8 cellular contexts compared by ENCODE assay signal in the genomic region with DNA sequence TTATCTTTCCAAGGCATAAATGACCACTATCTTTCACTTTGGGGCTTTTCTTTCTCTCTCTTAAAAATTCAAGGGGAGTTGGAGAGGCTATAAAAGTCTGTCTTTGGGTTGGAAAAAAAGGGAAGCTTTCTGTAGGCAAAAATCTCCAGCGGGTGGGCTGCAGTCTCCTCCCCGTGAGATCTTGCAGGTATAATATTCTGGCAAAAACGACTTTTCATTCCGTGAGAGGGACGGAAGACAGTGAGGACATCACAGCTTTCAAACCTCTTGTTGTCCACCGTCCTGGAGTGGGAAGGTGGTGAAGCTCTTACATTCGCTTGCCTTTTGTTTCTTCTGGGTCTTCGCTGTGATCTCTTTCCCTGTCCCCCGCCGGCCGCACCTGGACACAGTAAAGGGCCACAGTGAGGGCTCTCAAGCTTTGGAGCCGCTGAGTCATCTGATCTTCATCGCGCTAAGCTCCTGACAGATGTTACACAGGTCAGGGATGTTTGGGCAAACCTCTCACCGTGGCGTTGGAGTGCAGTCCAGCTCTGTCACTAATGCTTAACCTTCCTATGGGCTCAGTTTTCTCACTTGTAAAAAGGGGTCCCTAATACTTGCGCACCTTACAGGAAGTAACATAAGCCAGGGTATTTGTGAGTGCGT.
A peak's percentile ranks its signal among the peaks of the same experiment; 100 is the strongest.
DNase-seq lines count a peak whose midpoint lies in the region; ATAC-seq, FAIRE-seq and TF ChIP-seq lines count a peak whose summit lies in the region.

No MANE protein-coding gene starts in this region.

- no peak for FAIRE-seq in pancreas (lab: Jason Lieb, UNC)

- H3K9me2 ChIP-seq in DOHH2 (replicated peaks; ENCODE audit: control insufficient read depth, low read length), result no peaks in the 10 kb centered on the region
- no peaks in the 10 kb centered on the region for H3K9me2 ChIP-seq in PC-3 (replicated peaks; ENCODE audit: low read length)

- POLR2A ChIA-PET in PC-3 (lab: Charles Lee; ENCODE audit: unreplicated experiment), result no interaction called here

- H3F3A ChIP-seq in DOHH2 (ENCODE audit: control insufficient read depth, insufficient read depth), result no peaks in the 10 kb centered on the region
- no peaks in the 10 kb centered on the region for H3F3A ChIP-seq in PC-3 (ENCODE audit: low read length, unreplicated experiment)

- CTCF ChIA-PET in PC-3 (lab: Charles Lee), result no interaction called here

- H3K27ac ChIP-seq in DOHH2 (ENCODE audit: low read depth, low read length) (no peak overlapping the region), PC-3 (ENCODE audit: low read length) (no peak overlapping the region), esophagus squamous epithelium (peak overlapping the region; percentile 76 to 84 (median 80)), pancreas (peak overlapping the region in 3 of 4 donors; percentile 33 to 75 (median 59))

- TF ChIP-seq POLR2A in esophagus squamous epithelium (IDR thresholded peaks at IDR 0.05), result no peak

- H3K79me2 ChIP-seq in DOHH2 (ENCODE audit: control insufficient read depth, low read length), result no peaks in the 10 kb centered on the region
- no peaks in the 10 kb centered on the region for H3K79me2 ChIP-seq in PC-3 (ENCODE audit: low read length)

- H3K36me3 ChIP-seq in DOHH2 (ENCODE audit: control insufficient read depth, low read length) (no peaks in the 10 kb centered on the region), PC-3 (ENCODE audit: low read depth, low read length) (no peaks in the 10 kb centered on the region), esophagus squamous epithelium (no peaks in the 10 kb centered on the region), pancreas (no peaks in the 10 kb centered on the region)

- H3K9me3 ChIP-seq in DOHH2 (ENCODE audit: control insufficient read depth, insufficient read depth, low read length) (no peaks in the 10 kb centered on the region), PC-3 (ENCODE audit: low read length) (no peaks in the 10 kb centered on the region), esophagus squamous epithelium (no peaks in the 10 kb centered on the region), pancreas (no peaks in the 10 kb centered on the region)

- H3K27me3 ChIP-seq in DOHH2 (ENCODE audit: control insufficient read depth, low read length) (peaks cover 9% of the 10 kb centered on the region; the same call in 1 of the 2 replicates), PC-3 (ENCODE audit: low read length) (no peaks in the 10 kb centered on the region), esophagus squamous epithelium (no peaks in the 10 kb centered on the region), pancreas (no peaks in the 10 kb centered on the region)

- H4K20me1 ChIP-seq in DOHH2 (ENCODE audit: control insufficient read depth, insufficient read depth, low read depth, low read length) (no peaks in the 10 kb centered on the region), PC-3 (ENCODE audit: low read length) (no peaks in the 10 kb centered on the region)

- no TSS peak for BruUV-seq in PC-3 (replicated peaks; lab: Mats Ljungman, UMichigan)

- H3K4me1 ChIP-seq in DOHH2 (ENCODE audit: control insufficient read depth, low read length) (peaks cover 11% of the 10 kb centered on the region), PC-3 (ENCODE audit: insufficient read depth, low read length) (no peaks in the 10 kb centered on the region), esophagus squamous epithelium (peaks cover 4 to 15% (median 11%) of the 10 kb centered on the region in 3 donors), pancreas (no peaks in the 10 kb centered on the region)

- no peak overlapping the region for H3K9ac ChIP-seq in PC-3 (ENCODE audit: low read length)

- H3K4me2 ChIP-seq in DOHH2 (ENCODE audit: low read length), result peak overlapping the region; percentile 72
- peak overlapping the region; percentile 79 for H3K4me2 ChIP-seq in PC-3 (ENCODE audit: low read length)

- H2AFZ ChIP-seq in PC-3 (ENCODE audit: low read length), result peak overlapping the region; percentile 81

- TF ChIP-seq CTCF in DOHH2 (IDR thresholded peaks at IDR 0.05; ENCODE audit: low read depth, low read length, poor library complexity, severe bottlenecking) (no peak), PC-3 (conservative IDR thresholded peaks at IDR 0.05; ENCODE audit: low read depth, low read length) (no peak), esophagus squamous epithelium (IDR thresholded peaks at IDR 0.05) (no peak), pancreas (IDR thresholded peaks at IDR 0.05) (no peak)

- peak; percentile 35 for ATAC-seq in PC-3
- ATAC-seq in pancreas, result peak; percentile 10 to 29 (median 24)
- ATAC-seq in GM21576 (IDR thresholded peaks at IDR 0.05; ENCODE audit: unreplicated experiment), result no peak
- no peak for ATAC-seq in HG03025 (IDR thresholded peaks at IDR 0.05; ENCODE audit: low FRiP score, unreplicated experiment)

- DNase-seq in PC-3 (no peak), esophagus squamous epithelium (lab: John Stamatoyannopoulos, UW) (no peak), pancreas (no peak), NCI-H2081 (lab: John Stamatoyannopoulos, UW) (no peak), NCI-H1694 (lab: John Stamatoyannopoulos, UW) (no peak)

- H3K4me3 ChIP-seq in DOHH2 (ENCODE audit: low read length) (peak overlapping the region; percentile 70), PC-3 (ENCODE audit: low read length) (peak overlapping the region; percentile 67), esophagus squamous epithelium (peak overlapping the region; percentile 52 to 71 (median 62)), pancreas (peak overlapping the region; percentile 30 to 62 (median 46))

- WGBS in esophagus squamous epithelium, 2 donors, result 59 to 70% methylated on average over 18 of the region's 18 CpGs
- 82 to 83% methylated on average over 18 of the region's 18 CpGs for WGBS in pancreas, 2 donors

- intact Hi-C loops in PC-3 (cut with micrococcal nuclease) (no loop called here), esophagus squamous epithelium (cut with DNase I) (no loop called here), pancreas (cut with DNase I) (no loop called here)

Comparison
In these comparisons a context has a peak if more than half of its experiments do, and no peak if none do; other contexts are left out.
1. H3K27ac ChIP-seq: peak in esophagus squamous epithelium (4 of 4) and pancreas (3 of 4); none in DOHH2 (single experiment) and PC-3 (single experiment).
2. ATAC-seq: peak in PC-3 (single experiment) and pancreas (4 of 4); none in GM21576 (single experiment) and HG03025 (single experiment).
3. Peak in every context shown above with its lines, with median percentiles within 50 percentile points of each other: H3K4me3 ChIP-seq.